37 cellular contexts compared by ENCODE assay signal in genomic region chr21:38887062-38887686, GRCh38.
"Had no signal": no experiment of that assay in that cellular context is flagged by ENCODE, and none has a peak within 500 bp of the region (broad histone marks: within the 10 kb centered on the region; RNA-seq: fewer than 3 reads in every experiment).

No MANE protein-coding gene starts in this region.

- ATAC-seq: activated CD8-positive, alpha-beta T cell treated with anti-CD3 and anti-CD28 coated beads for 36 hours; activated naive CD8-positive, alpha-beta T cell treated with anti-CD3 and anti-CD28 coated beads, Interleukin-2, amount 50 U/mL, for 24 hours; activated T-cell treated with anti-CD3 and anti-CD28 coated beads, Interleukin-2, amount 50 U/mL, for 4 hours had no signal

- FAIRE-seq: bronchial epithelial cell, TTC549 had no signal

- H3K4me3 Mint-ChIP-seq: activated B cell treated with CpG ODN at 0.5 μM for 24 hours; activated CD4-positive, alpha-beta memory T cell treated with anti-CD3 and anti-CD28 coated beads for 36 hours; activated CD4-positive, alpha-beta T cell treated with anti-CD3 and anti-CD28 coated beads, Interleukin-2, amount 10 ng/mL, durations not matched to agents 24 days and 14 days; activated CD8-positive, alpha-beta T cell treated with anti-CD3 and anti-CD28 coated beads for 36 hours; activated naive CD4-positive, alpha-beta T cell treated with anti-CD3 and anti-CD28 coated beads, Interleukin-2, amount 10 ng/mL, durations not matched to agents 7 days and 5 days; activated naive CD4-positive, alpha-beta T cell treated with anti-CD3 and anti-CD28 coated beads, Interleukin-2, amount 50 U/mL, for 24 hours; activated naive CD8-positive, alpha-beta T cell; activated naive CD8-positive, alpha-beta T cell treated with anti-CD3 and anti-CD28 coated beads, Interleukin-2, amount 10 ng/mL, durations not matched to agents 7 days and 5 days; activated naive CD8-positive, alpha-beta T cell treated with anti-CD3 and anti-CD28 coated beads, Interleukin-2, amount 50 U/mL, for 24 hours; activated T-cell treated with anti-CD3 and anti-CD28 coated beads, Interleukin-2, amount 50 U/mL, for 4 hours; brain; central memory CD8-positive, alpha-beta T cell; T-helper 1 cell treated with Interleukin-12 subunit alpha and Interleukin-12 subunit beta and Interleukin-4 antibody, amounts not matched to agents 30 μg/mL and 1 μg/mL, for 36 hours; T-helper 2 cell treated with Interferon-gamma antibody and Interleukin-4, amounts not matched to agents 5 μg/mL and 100 μg/mL, for 36 hours had no signal

- H3K27ac Mint-ChIP-seq: activated B cell treated with CpG ODN at 0.5 μM for 24 hours; activated CD4-positive, alpha-beta memory T cell treated with anti-CD3 and anti-CD28 coated beads for 36 hours; activated CD4-positive, alpha-beta T cell treated with anti-CD3 and anti-CD28 coated beads, Interleukin-2, amount 10 ng/mL, durations not matched to agents 24 days and 14 days; activated CD8-positive, alpha-beta T cell treated with anti-CD3 and anti-CD28 coated beads for 36 hours; activated naive CD4-positive, alpha-beta T cell treated with anti-CD3 and anti-CD28 coated beads, Interleukin-2, amount 10 ng/mL, durations not matched to agents 7 days and 5 days; activated naive CD4-positive, alpha-beta T cell treated with anti-CD3 and anti-CD28 coated beads, Interleukin-2, amount 50 U/mL, for 24 hours; activated naive CD8-positive, alpha-beta T cell; activated naive CD8-positive, alpha-beta T cell treated with anti-CD3 and anti-CD28 coated beads, Interleukin-2, amount 10 ng/mL, durations not matched to agents 7 days and 5 days; activated naive CD8-positive, alpha-beta T cell treated with anti-CD3 and anti-CD28 coated beads, Interleukin-2, amount 50 U/mL, for 24 hours; activated T-helper 2 cell treated with anti-CD3 and anti-CD28 coated beads, Interferon-gamma antibody, Interleukin-2, Interleukin-4, amounts not matched to agents 10 μg/mL and 5 μg/mL and 100 μg/mL, durations not matched to agents 14 hours and 24 hours and 36 hours; brain; T-helper 1 cell treated with Interleukin-12 subunit alpha and Interleukin-12 subunit beta and Interleukin-4 antibody, amounts not matched to agents 30 μg/mL and 1 μg/mL, for 36 hours; T-helper 2 cell treated with Interferon-gamma antibody and Interleukin-4, amounts not matched to agents 5 μg/mL and 100 μg/mL, for 36 hours had no signal

- H3K27ac ChIP-seq: cardiac muscle cell, VCaP had no signal

- H3K36me3 ChIP-seq: ascending aorta, cardiac muscle cell had no signal

- H3K4me3 ChIP-seq: ascending aorta, cardiac muscle cell had no signal

- H3K4me1 Mint-ChIP-seq: activated B cell treated with CpG ODN at 0.5 μM for 24 hours; activated CD4-positive, alpha-beta T cell treated with anti-CD3 and anti-CD28 coated beads, Interleukin-2, amount 10 ng/mL, durations not matched to agents 24 days and 14 days; activated naive CD4-positive, alpha-beta T cell treated with anti-CD3 and anti-CD28 coated beads, Interleukin-2, amount 10 ng/mL, durations not matched to agents 7 days and 5 days; activated naive CD4-positive, alpha-beta T cell treated with anti-CD3 and anti-CD28 coated beads, Interleukin-2, amount 50 U/mL, for 24 hours; activated naive CD8-positive, alpha-beta T cell treated with anti-CD3 and anti-CD28 coated beads, Interleukin-2, amount 10 ng/mL, durations not matched to agents 7 days and 5 days; brain; central memory CD8-positive, alpha-beta T cell had no signal

- H3K36me3 Mint-ChIP-seq: activated naive CD4-positive, alpha-beta T cell treated with anti-CD3 and anti-CD28 coated beads, Interleukin-2, amount 10 ng/mL, durations not matched to agents 7 days and 5 days; activated naive CD8-positive, alpha-beta T cell; activated naive CD8-positive, alpha-beta T cell treated with anti-CD3 and anti-CD28 coated beads, Interleukin-2, amount 10 ng/mL, durations not matched to agents 7 days and 5 days; brain had no signal

- DNase-seq: activated B cell treated with CpG ODN at 0.5 μM for 24 hours; activated CD4-positive, alpha-beta memory T cell treated with anti-CD3 and anti-CD28 coated beads for 36 hours; activated CD4-positive, alpha-beta T cell treated with anti-CD3 and anti-CD28 coated beads for 4 hours; activated CD4-positive, alpha-beta T cell treated with anti-CD3 and anti-CD28 coated beads, Interleukin-2, amount 10 ng/mL, durations not matched to agents 24 days and 14 days; activated CD4-positive, alpha-beta T cell treated with anti-CD3 and anti-CD28 coated beads, Interleukin-2, amount 50 U/mL, for 1 hour; activated CD4-positive, alpha-beta T cell treated with anti-CD3 and anti-CD28 coated beads, Interleukin-2, amount 50 U/mL, for 4 hours; activated CD4-positive, CD25-positive, alpha-beta regulatory T cell treated with anti-CD3 and anti-CD28 coated beads, Interleukin-2, amount 50 U/mL, for 72 hours; activated CD8-positive, alpha-beta memory T cell treated with anti-CD3 and anti-CD28 coated beads, Interleukin-2, amount 50 U/mL, for 4 hours; activated CD8-positive, alpha-beta T cell treated with anti-CD3 and anti-CD28 coated beads for 36 hours; activated effector memory CD4-positive, alpha-beta T cell treated with Interleukin-2 at 50 U/mL for 16 hours; activated gamma-delta T cell; activated naive CD4-positive, alpha-beta T cell treated with anti-CD3 and anti-CD28 coated beads, Interleukin-2, amount 10 ng/mL, durations not matched to agents 7 days and 5 days; activated naive CD4-positive, alpha-beta T cell treated with Interleukin-2 at 50 U/mL for 16 hours; activated naive CD8-positive, alpha-beta T cell treated with anti-CD3 and anti-CD28 coated beads, Interleukin-2, amount 10 ng/mL, durations not matched to agents 7 days and 5 days; activated naive CD8-positive, alpha-beta T cell treated with anti-CD3 and anti-CD28 coated beads, Interleukin-2, amount 50 U/mL, for 24 hours; activated T-cell treated with anti-CD3 and anti-CD28 coated beads for 4 hours; activated T-cell treated with anti-CD3 and anti-CD28 coated beads, Interleukin-2, amount 50 U/mL, for 1 hour; activated T-cell treated with anti-CD3 and anti-CD28 coated beads, Interleukin-2, amount 50 U/mL, for 4 hours; amygdala; anterior cingulate cortex; caudate nucleus; cerebellar nuclear complex; T-helper 1 cell; T-helper 2 cell; T-helper 9 cell had no signal

- H3K27me3 ChIP-seq: ascending aorta, cardiac muscle cell had no signal
